ENCODE assay signal across 21 cellular contexts in the genomic region with DNA sequence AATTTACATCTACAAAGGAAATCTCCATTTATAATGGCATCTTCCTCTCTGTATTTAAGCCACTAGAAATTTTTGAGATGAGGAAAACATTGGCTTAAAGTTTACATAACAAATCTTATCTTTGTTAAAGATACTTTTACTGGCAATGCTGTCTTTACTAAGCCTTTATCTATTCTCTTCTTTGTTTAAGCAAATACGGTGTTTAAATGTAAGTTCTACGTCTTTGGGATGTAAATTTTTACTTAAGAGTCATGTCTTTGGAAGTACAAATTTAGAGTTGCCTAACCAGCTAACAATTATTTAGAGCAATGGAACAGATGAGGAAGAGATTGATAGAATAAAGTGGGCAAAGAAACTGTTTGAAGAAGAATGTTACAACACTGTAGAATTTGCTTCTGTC.
"Had no signal": no experiment of that assay in that cellular context is flagged by ENCODE, and none has a peak within 500 bp of the region (broad histone marks: within the 10 kb centered on the region; RNA-seq: fewer than 3 reads in every experiment).

No MANE protein-coding gene starts in this region.

- H3K36me3 ChIP-seq: gastrocnemius medialis, neural progenitor cell, ovary, right atrium auricular region, stomach, uterus had no signal

- H3K9me3 ChIP-seq: gastrocnemius medialis, ovary, right atrium auricular region, stomach, uterus had no signal

- FAIRE-seq: endometrium, small intestine had no signal

- H3K9ac ChIP-seq: neural progenitor cell had no signal

- H3K27me3 ChIP-seq: dorsolateral prefrontal cortex, gastrocnemius medialis, neural progenitor cell, ovary, right atrium auricular region, stomach, uterus had no signal

- H3K4me1 ChIP-seq: gastrocnemius medialis, neural progenitor cell, right atrium auricular region, uterus had no signal

- H3K4me3 ChIP-seq: dorsolateral prefrontal cortex, gastrocnemius medialis, lung, neural progenitor cell, ovary, right atrium auricular region, stomach, uterus had no signal

- H2AFZ ChIP-seq: neural progenitor cell had no signal

- H3K27ac ChIP-seq: dorsolateral prefrontal cortex, gastrocnemius medialis, neural progenitor cell, ovary, right atrium auricular region, stomach, uterus had no signal

- DNase-seq: cortex of kidney; dorsolateral prefrontal cortex; effector CD8-positive, alpha-beta T cell; gastrocnemius medialis; left colon; left ventricle myocardium superior; mesenchymal stem cell; midbrain; nucleus accumbens; ovary; small intestine; stimulated activated CD4-positive, alpha-beta T cell treated with anti-CD3 and anti-CD28 coated beads, Interleukin-12 subunit alpha, Interleukin-12 subunit beta, amount 100 ng/mL, for 4 hours; stimulated activated naive CD4-positive, alpha-beta T cell; stomach; substantia nigra; trophoblast cell; uterus had no signal

- H3K4me2 ChIP-seq: neural progenitor cell had no signal
